ENCODE assay signal across 9 cellular contexts in the genomic region with DNA sequence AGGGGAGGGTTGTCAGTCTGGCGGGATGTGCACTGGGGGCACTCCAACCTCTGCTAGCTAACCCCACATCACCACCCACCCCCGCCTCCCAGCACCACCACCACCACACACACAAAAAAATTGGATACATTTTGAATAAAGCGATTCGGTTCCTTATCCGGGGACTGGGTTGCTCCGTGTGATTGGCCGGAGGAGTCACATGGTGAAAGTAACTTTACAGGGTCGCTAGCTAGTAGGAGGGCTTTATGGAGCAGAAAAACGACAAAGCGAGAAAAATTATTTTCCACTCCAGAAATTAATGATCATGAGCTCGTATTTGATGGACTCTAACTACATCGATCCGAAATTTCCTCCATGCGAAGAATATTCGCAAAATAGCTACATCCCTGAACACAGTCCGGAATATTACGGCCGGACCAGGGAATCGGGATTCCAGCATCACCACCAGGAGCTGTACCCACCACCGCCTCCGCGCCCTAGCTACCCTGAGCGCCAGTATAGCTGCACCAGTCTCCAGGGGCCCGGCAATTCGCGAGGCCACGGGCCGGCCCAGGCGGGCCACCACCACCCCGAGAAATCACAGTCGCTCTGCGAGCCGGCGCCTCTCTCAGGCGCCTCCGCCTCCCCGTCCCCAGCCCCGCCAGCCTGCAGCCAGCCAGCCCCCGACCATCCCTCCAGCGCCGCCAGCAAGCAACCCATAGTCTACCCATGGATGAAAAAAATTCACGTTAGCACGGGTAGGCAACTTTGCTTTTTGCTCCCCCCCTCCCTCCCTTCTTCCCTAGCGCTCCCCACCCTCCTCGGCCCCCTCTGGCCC. TPM values are rescaled to one million over a fixed set of nuclear protein-coding genes. Genes with fewer than 3 reads are reported as not detected.
DNase-seq lines count a peak whose midpoint lies in the region; ATAC-seq, FAIRE-seq and TF ChIP-seq lines count a peak whose summit lies in the region.
"Had no signal": no experiment of that assay in that cellular context is flagged by ENCODE, and none has a peak within 500 bp of the region (broad histone marks: within the 10 kb centered on the region; RNA-seq: fewer than 3 reads in every experiment).

Gene HOXC4 (plus strand): TSS at position 211 of the 817 bp plus-strand sequence. CDS start 88 bp downstream, at position 299.

- DNase-seq in A549 (ENCODE audit: low read depth in 1 of 2, low spot score in 1 of 2) (peak; percentile 63 to 82), ascending aorta (ENCODE audit: low spot score in 2 of 2) (no peak), left lung (peak in 1 of 2 donors; percentile 73), NK-92 (lab: John Stamatoyannopoulos, UW; ENCODE audit: unreplicated experiment) (no peak), urothelium cell line (ENCODE audit: low spot score) (no peak)

- TF ChIP-seq CTCF in A549 (IDR thresholded peaks at IDR 0.05) (no peak), ascending aorta (IDR thresholded peaks at IDR 0.05) (no peak), left lung (IDR thresholded peaks at IDR 0.05) (no peak)

- FAIRE-seq in A549 (lab: Jason Lieb, UNC) (peak; percentile 49), urothelium cell line (lab: Jason Lieb, UNC) (no peak)
- FAIRE-seq: endometrium had no signal

- ATAC-seq in A549 (peak; percentile 82 to 93), GM18867 (IDR thresholded peaks at IDR 0.05; ENCODE audit: unreplicated experiment) (peak; percentile 56), HG03520 (IDR thresholded peaks at IDR 0.05; ENCODE audit: unreplicated experiment) (peak; percentile 40), left lung (peak; percentile 72)

- no peaks in the 10 kb centered on the region for H3K27me3 ChIP-seq in ascending aorta
- peaks cover 60 to 98% of the 10 kb centered on the region in 2 donors for H3K27me3 ChIP-seq in left lung
- H3K27me3 ChIP-seq in thymus (ENCODE audit: control insufficient read depth, insufficient read depth): peaks cover 82% of the 10 kb centered on the region

- WGBS in A549 (ENCODE audit: missing lambda C conversion rate): 1% methylated on average over 35 of the region's 45 CpGs
- 7% methylated on average over 45 of the region's 45 CpGs for WGBS in thymus

- CTCF ChIA-PET in A549 (lab: Yijun Ruan, JAX): interaction anchor here (0.7 to 5.4 kb wide), 15 partner anchors 9 to 315 kb away, joined by 3 to 41 read pairs (median 4); partner anchors contain the start of genes HOXC10, HOXC5 and HOXC8

- peak within 1 kb of the TSS; percentile 87 for H3K4me2 ChIP-seq in A549

- no peak for TF ChIP-seq EP300 in A549 (IDR thresholded peaks at IDR 0.05)

- no peak for TF ChIP-seq RAD21 in A549 (conservative IDR thresholded peaks at IDR 0.05 in 1 of 2, IDR thresholded peaks at IDR 0.05 in 1 of 2)

- POLR2A ChIA-PET in A549 (lab: Yijun Ruan, JAX): interaction anchor here (0.6 to 2.9 kb wide), 10 partner anchors 11 to 138 kb away, joined by 3 to 19 read pairs (median 3); partner anchors contain the start of genes HOXC5 and SMUG1

- peaks cover 17% of the 10 kb centered on the region for H3K4me1 ChIP-seq in A549
- peaks cover 0 to 10% of the 10 kb centered on the region in 2 donors for H3K4me1 ChIP-seq in ascending aorta
- H3K4me1 ChIP-seq in left lung: peaks cover 0 to 6% of the 10 kb centered on the region in 2 donors
- H3K4me1 ChIP-seq in thymus (ENCODE audit: control insufficient read depth, insufficient read depth, low read length): no peaks in the 10 kb centered on the region

- H3K9me3 ChIP-seq in A549 (no peaks in the 10 kb centered on the region), ascending aorta (no peaks in the 10 kb centered on the region), left lung (no peaks in the 10 kb centered on the region), thymus (ENCODE audit: control insufficient read depth) (no peaks in the 10 kb centered on the region)

- intact Hi-C loops in ascending aorta (cut with DNase I): no loop called here
- intact Hi-C loops in left lung (cut with DNase I): no loop called here

- H3K36me3 ChIP-seq in ascending aorta (no peaks in the 10 kb centered on the region), left lung (no peaks in the 10 kb centered on the region), thymus (ENCODE audit: control insufficient read depth, insufficient read depth) (no peaks in the 10 kb centered on the region)

- H3K4me3 ChIP-seq in A549 (peak within 1 kb of the TSS; percentile 67), ascending aorta (peak within 1 kb of the TSS; percentile 53 to 80), left lung (peak within 1 kb of the TSS; percentile 32 to 36), thymus (ENCODE audit: low read length) (peak within 1 kb of the TSS; percentile 18)

- no peak; the same call in 1 of the 2 replicates for TF ChIP-seq POLR2A in A549 (IDR thresholded peaks at IDR 0.05; ENCODE audit: low read length)

- peak within 1 kb of the TSS; percentile 90 to 94 for H3K27ac ChIP-seq in A549
- peak within 1 kb of the TSS; percentile 39 to 66 for H3K27ac ChIP-seq in ascending aorta
- no peak within 1 kb of the TSS for H3K27ac ChIP-seq in left lung
- H3K27ac ChIP-seq in thymus (ENCODE audit: low read depth): no peak within 1 kb of the TSS

TF ChIP-seq in A549, 52 proteins besides CTCF, POLR2A, EP300 and RAD21:
- no peak for TF ChIP-seq GATA3 (IDR thresholded peaks at IDR 0.05; ENCODE audit: borderline replicate concordance)
- TF ChIP-seq MAX (IDR thresholded peaks at IDR 0.05): 0 out of 2 replicates have a peak, but pooled peaks have one; percentile 20
- TF ChIP-seq, protein P1, sequence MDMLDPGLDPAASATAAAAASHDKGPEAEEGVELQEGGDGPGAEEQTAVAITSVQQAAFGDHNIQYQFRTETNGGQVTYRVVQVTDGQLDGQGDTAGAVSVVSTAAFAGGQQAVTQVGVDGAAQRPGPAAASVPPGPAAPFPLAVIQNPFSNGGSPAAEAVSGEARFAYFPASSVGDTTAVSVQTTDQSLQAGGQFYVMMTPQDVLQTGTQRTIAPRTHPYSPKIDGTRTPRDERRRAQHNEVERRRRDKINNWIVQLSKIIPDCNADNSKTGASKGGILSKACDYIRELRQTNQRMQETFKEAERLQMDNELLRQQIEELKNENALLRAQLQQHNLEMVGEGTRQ (IDR thresholded peaks at IDR 0.05): peak; percentile 77
- TF ChIP-seq PHF8 (IDR thresholded peaks at IDR 0.05; ENCODE audit: borderline replicate concordance, low read depth): peak; percentile 42
- TF ChIP-seq JUN (IDR thresholded peaks at IDR 0.05): peak in 1 of 2 experiments; percentile 38; a peak in 2 of 5 replicates
TF ChIP-seq in A549: peak in this region for 4.

RNA-seq across cellular contexts. Expression of gene HOXC4, which starts in this region (rescaled TPM):
- polyA plus RNA-seq in A549 (2011; rRNA removed): 1.3 and 1.5 TPM in 2 replicates
- 1.6 and 2.0 TPM in 2 replicates for polyA plus RNA-seq in A549 (2012; cell fraction: cytosol; rRNA removed)
- 1.5 and 1.7 TPM in 2 replicates for polyA plus RNA-seq in A549 (2012; cell fraction: nucleus; rRNA removed)
- polyA plus RNA-seq in A549 (2017; fragmentation: RNase III; extraction: RNeasy Plus Mini Kit Qiagen cat#74134 plus additional on column Dnase treatment): 2.8 to 4.0 TPM (median 3.5 TPM) in 3 replicates
- polyA minus RNA-seq in A549 (2011; rRNA and poly(A)+ RNA removed): 0.19 TPM in 1 of 2 replicates, not detected in the other
- 0.32 TPM for total RNA-seq in ascending aorta
- under 1 TPM; 0.68 to 0.99 TPM for total RNA-seq in left lung
- polyA plus RNA-seq in thymus: 0.37 TPM

Comparison
In these comparisons a context has a peak if more than half of its experiments do, and no peak if none do; other contexts are left out.
1. Peak in ATAC-seq and H3K4me3 ChIP-seq in left lung; RNA of the gene not detected or under 1 TPM.
2. DNase-seq: peak in A549 (2 of 2); none in ascending aorta (0 of 2), NK-92 (single experiment) and urothelium cell line (single experiment).
3. H3K27ac ChIP-seq: peak in A549 (2 of 2) and ascending aorta (2 of 2); none in left lung (0 of 2) and thymus (single experiment).
4. Peak in every context shown above with its lines, with median percentiles within 50 percentile points of each other: ATAC-seq and H3K4me3 ChIP-seq.